Comparison of ENCODE assay signal across 1 cellular context in the genomic region with DNA sequence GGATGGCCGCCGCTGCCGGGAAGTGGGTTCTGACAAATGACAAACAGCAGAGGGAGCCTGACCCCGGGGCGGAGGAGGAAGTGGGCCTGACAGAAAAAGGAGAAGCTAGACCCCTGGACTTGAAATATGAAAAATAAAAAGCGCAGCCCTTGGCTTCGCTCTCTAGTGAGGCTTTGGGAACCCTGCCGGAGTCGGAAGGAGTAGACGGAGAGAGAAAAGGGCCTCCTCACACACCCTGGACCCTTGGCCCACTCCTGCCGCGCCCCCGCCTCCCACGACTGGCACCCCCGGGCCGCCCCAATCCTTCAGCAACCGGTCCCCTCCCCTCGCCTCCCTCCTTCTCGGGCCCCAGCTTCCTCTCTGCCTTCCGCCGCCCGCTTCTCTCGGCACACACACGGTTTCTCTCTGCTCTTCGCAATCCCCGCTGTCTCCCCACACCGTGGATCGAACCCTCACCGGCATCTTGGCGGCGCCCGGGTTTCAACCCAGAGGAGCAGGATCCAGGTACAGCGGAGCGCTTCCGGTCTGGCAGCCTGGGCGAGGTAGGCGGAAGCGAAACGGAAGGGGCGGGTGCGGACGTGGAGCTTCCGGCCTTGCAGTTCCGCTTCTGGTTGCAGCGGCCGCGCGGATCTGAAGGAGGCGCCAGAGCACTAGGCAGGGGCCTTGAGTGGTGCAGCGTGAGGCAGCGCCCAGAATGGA.
TF ChIP-seq lines count a peak whose summit lies in the region.

A gene (minus strand): TSS at position 539 of the 699 bp plus-strand sequence. CDS start 77 bp downstream, at position 462.

TF ChIP-seq in K562, 482 proteins besides CTCF, POLR2A, EP300 and RAD21 (continued from another document and continues in another):
- TF ChIP-seq, protein P1, sequence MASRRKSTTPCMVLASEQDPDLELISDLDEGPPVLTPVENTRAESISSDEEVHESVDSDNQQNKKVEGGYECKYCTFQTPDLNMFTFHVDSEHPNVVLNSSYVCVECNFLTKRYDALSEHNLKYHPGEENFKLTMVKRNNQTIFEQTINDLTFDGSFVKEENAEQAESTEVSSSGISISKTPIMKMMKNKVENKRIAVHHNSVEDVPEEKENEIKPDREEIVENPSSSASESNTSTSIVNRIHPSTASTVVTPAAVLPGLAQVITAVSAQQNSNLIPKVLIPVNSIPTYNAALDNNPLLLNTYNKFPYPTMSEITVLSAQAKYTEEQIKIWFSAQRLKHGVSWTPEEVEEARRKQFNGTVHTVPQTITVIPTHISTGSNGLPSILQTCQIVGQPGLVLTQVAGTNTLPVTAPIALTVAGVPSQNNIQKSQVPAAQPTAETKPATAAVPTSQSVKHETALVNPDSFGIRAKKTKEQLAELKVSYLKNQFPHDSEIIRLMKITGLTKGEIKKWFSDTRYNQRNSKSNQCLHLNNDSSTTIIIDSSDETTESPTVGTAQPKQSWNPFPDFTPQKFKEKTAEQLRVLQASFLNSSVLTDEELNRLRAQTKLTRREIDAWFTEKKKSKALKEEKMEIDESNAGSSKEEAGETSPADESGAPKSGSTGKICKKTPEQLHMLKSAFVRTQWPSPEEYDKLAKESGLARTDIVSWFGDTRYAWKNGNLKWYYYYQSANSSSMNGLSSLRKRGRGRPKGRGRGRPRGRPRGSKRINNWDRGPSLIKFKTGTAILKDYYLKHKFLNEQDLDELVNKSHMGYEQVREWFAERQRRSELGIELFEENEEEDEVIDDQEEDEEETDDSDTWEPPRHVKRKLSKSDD (conservative IDR thresholded peaks at IDR 0.05; ENCODE audit: low read length), result 0 out of 2 replicates have a peak, but pooled peaks have one; percentile 53
- TF ChIP-seq XRCC4 (IDR thresholded peaks at IDR 0.05; ENCODE audit: extremely low read depth, insufficient read depth, insufficient read length) (no peak), TBL1XR1 (IDR thresholded peaks at IDR 0.05; ENCODE audit: low read length in 2 of 2) (peak in 1 of 2 experiments; percentile 61; a peak in 1 of 4 replicates), PPARD (CRISPR knock-in tag; IDR thresholded peaks at IDR 0.05) (no peak), HDGF (IDR thresholded peaks at IDR 0.05) (no peak), ZNF124 (CRISPR knock-in tag; IDR thresholded peaks at IDR 0.05) (no peak), POLR2G (IDR thresholded peaks at IDR 0.05; ENCODE audit: low read depth, low read length) (peak; percentile 97), CBX2 (IDR thresholded peaks at IDR 0.05; ENCODE audit: insufficient read depth, low read length, poor library complexity, severe bottlenecking) (no peak), ZNF431 (CRISPR knock-in tag; IDR thresholded peaks at IDR 0.05) (0 out of 2 replicates have a peak, but pooled peaks have one; percentile 23), PHF8 (IDR thresholded peaks at IDR 0.05; ENCODE audit: borderline replicate concordance, low read length) (peak; percentile 89; the same call in 1 of the 2 replicates), NCOR1 (IDR thresholded peaks at IDR 0.05) (no peak), EP400 (IDR thresholded peaks at IDR 0.05) (peak; percentile 97), SMARCA5 (IDR thresholded peaks at IDR 0.05) (no peak), SAFB (IDR thresholded peaks at IDR 0.05; ENCODE audit: borderline replicate concordance, low read depth, low read length) (no peak), ZNF57 (CRISPR knock-in tag; IDR thresholded peaks at IDR 0.05) (no peak), ZNF589 (CRISPR knock-in tag; IDR thresholded peaks at IDR 0.05; ENCODE audit: low read depth) (no peak), MTF1 (CRISPR knock-in tag; IDR thresholded peaks at IDR 0.05; ENCODE audit: borderline replicate concordance) (no peak), TCF7 (IDR thresholded peaks at IDR 0.05; ENCODE audit: borderline replicate concordance) (no peak; the same call in 1 of the 2 replicates), ZNF436 (CRISPR knock-in tag; IDR thresholded peaks at IDR 0.05) (no peak), ZNF717 (CRISPR knock-in tag; IDR thresholded peaks at IDR 0.05) (no peak), SRSF3 (IDR thresholded peaks at IDR 0.05; ENCODE audit: insufficient read depth, low read length) (no peak), SETDB1 (IDR thresholded peaks at IDR 0.05; ENCODE audit: low read length) (no peak), DDX20 (tag; IDR thresholded peaks at IDR 0.05; ENCODE audit: low read depth) (no peak), TAF7 (tag; IDR thresholded peaks at IDR 0.05) (peak; percentile 73), PTTG1 (tag; IDR thresholded peaks at IDR 0.05; ENCODE audit: low read depth) (no peak), L3MBTL2 (IDR thresholded peaks at IDR 0.05) (no peak), BRF1 (IDR thresholded peaks at IDR 0.05; ENCODE audit: borderline replicate concordance, extremely low read depth, insufficient read length) (no peak), KAT7 (CRISPR knock-in tag; IDR thresholded peaks at IDR 0.05; ENCODE audit: borderline replicate concordance) (0 out of 2 replicates have a peak, but pooled peaks have one; percentile 27), SNRNP70 (optimal IDR thresholded peaks at IDR 0.05; ENCODE audit: low read depth, low read length) (no peak), EGR1 (conservative IDR thresholded peaks at IDR 0.05) (peak; percentile 99), TRIM28 (IDR thresholded peaks at IDR 0.05) (no peak), ZNF140 (CRISPR knock-in tag; IDR thresholded peaks at IDR 0.05) (no peak), HMGN3 (IDR thresholded peaks at IDR 0.05; ENCODE audit: borderline replicate concordance, extremely low read depth, insufficient read length, low read depth, low read length) (no peak), KAT2B (IDR thresholded peaks at IDR 0.05; ENCODE audit: low read depth, low read length) (no peak), NFE2 (IDR thresholded peaks at IDR 0.05; ENCODE audit: low read depth) (no peak), RB1 (IDR thresholded peaks at IDR 0.05; ENCODE audit: low read depth) (peak; percentile 87), RBM22 (IDR thresholded peaks at IDR 0.05; ENCODE audit: low read depth, low read length, poor library complexity, severe bottlenecking) (peak; percentile 72), ZNF354B (CRISPR knock-in tag; IDR thresholded peaks at IDR 0.05) (no peak), FOXJ3 (CRISPR knock-in tag; IDR thresholded peaks at IDR 0.05) (no peak), POU5F1 (IDR thresholded peaks at IDR 0.05; ENCODE audit: borderline replicate concordance, low read depth, low read length, partially characterized antibody) (no peak), POLR3A (IDR thresholded peaks at IDR 0.05; ENCODE audit: borderline replicate concordance, extremely low read depth, insufficient read depth, insufficient read length) (no peak), KDM2B (CRISPR knock-in tag; IDR thresholded peaks at IDR 0.05) (no peak)
- TF ChIP-seq, protein P2, sequence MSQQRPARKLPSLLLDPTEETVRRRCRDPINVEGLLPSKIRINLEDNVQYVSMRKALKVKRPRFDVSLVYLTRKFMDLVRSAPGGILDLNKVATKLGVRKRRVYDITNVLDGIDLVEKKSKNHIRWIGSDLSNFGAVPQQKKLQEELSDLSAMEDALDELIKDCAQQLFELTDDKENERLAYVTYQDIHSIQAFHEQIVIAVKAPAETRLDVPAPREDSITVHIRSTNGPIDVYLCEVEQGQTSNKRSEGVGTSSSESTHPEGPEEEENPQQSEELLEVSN (IDR thresholded peaks at IDR 0.05; ENCODE audit: borderline replicate concordance in 1 of 2, extremely low read depth in 1 of 2, insufficient read depth in 1 of 2, insufficient read length in 1 of 2, low read depth in 1 of 2, low read length in 1 of 2, poor library complexity in 1 of 2, severe bottlenecking in 1 of 2), result peak in 1 of 2 experiments; percentile 16
- TF ChIP-seq, protein P3, sequence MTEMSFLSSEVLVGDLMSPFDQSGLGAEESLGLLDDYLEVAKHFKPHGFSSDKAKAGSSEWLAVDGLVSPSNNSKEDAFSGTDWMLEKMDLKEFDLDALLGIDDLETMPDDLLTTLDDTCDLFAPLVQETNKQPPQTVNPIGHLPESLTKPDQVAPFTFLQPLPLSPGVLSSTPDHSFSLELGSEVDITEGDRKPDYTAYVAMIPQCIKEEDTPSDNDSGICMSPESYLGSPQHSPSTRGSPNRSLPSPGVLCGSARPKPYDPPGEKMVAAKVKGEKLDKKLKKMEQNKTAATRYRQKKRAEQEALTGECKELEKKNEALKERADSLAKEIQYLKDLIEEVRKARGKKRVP (CRISPR knock-in tag; IDR thresholded peaks at IDR 0.05), result no peak
- TF ChIP-seq, protein P4, sequence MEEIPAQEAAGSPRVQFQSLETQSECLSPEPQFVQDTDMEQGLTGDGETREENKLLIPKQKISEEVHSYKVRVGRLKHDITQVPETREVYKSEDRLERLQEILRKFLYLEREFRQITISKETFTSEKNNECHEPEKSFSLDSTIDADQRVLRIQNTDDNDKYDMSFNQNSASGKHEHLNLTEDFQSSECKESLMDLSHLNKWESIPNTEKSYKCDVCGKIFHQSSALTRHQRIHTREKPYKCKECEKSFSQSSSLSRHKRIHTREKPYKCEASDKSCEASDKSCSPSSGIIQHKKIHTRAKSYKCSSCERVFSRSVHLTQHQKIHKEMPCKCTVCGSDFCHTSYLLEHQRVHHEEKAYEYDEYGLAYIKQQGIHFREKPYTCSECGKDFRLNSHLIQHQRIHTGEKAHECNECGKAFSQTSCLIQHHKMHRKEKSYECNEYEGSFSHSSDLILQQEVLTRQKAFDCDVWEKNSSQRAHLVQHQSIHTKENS (CRISPR knock-in tag; IDR thresholded peaks at IDR 0.05), result no peak
- TF ChIP-seq, protein P5, sequence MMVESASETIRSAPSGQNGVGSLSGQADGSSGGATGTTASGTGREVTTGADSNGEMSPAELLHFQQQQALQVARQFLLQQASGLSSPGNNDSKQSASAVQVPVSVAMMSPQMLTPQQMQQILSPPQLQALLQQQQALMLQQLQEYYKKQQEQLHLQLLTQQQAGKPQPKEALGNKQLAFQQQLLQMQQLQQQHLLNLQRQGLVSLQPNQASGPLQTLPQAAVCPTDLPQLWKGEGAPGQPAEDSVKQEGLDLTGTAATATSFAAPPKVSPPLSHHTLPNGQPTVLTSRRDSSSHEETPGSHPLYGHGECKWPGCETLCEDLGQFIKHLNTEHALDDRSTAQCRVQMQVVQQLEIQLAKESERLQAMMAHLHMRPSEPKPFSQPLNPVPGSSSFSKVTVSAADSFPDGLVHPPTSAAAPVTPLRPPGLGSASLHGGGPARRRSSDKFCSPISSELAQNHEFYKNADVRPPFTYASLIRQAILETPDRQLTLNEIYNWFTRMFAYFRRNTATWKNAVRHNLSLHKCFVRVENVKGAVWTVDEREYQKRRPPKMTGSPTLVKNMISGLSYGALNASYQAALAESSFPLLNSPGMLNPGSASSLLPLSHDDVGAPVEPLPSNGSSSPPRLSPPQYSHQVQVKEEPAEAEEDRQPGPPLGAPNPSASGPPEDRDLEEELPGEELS (CRISPR knock-in tag; IDR thresholded peaks at IDR 0.05; ENCODE audit: borderline replicate concordance), result peak; percentile 87; the same call in 1 of the 2 replicates
- TF ChIP-seq, protein P6, sequence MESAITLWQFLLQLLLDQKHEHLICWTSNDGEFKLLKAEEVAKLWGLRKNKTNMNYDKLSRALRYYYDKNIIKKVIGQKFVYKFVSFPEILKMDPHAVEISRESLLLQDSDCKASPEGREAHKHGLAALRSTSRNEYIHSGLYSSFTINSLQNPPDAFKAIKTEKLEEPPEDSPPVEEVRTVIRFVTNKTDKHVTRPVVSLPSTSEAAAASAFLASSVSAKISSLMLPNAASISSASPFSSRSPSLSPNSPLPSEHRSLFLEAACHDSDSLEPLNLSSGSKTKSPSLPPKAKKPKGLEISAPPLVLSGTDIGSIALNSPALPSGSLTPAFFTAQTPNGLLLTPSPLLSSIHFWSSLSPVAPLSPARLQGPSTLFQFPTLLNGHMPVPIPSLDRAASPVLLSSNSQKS (CRISPR knock-in tag; IDR thresholded peaks at IDR 0.05), result no peak
- TF ChIP-seq, protein P7, sequence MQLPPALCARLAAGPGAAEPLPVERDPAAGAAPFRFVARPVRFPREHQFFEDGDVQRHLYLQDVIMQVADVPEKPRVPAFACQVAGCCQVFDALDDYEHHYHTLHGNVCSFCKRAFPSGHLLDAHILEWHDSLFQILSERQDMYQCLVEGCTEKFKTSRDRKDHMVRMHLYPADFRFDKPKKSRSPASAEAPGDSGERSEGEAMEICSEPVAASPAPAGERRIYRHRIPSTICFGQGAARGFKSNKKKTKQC (CRISPR knock-in tag; IDR thresholded peaks at IDR 0.05), result no peak; the same call in 1 of the 2 replicates
- TF ChIP-seq, protein P8, sequence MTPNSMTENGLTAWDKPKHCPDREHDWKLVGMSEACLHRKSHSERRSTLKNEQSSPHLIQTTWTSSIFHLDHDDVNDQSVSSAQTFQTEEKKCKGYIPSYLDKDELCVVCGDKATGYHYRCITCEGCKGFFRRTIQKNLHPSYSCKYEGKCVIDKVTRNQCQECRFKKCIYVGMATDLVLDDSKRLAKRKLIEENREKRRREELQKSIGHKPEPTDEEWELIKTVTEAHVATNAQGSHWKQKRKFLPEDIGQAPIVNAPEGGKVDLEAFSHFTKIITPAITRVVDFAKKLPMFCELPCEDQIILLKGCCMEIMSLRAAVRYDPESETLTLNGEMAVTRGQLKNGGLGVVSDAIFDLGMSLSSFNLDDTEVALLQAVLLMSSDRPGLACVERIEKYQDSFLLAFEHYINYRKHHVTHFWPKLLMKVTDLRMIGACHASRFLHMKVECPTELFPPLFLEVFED (CRISPR knock-in tag; conservative IDR thresholded peaks at IDR 0.05), result no peak; the same call in 1 of the 2 replicates
- TF ChIP-seq, protein P9, sequence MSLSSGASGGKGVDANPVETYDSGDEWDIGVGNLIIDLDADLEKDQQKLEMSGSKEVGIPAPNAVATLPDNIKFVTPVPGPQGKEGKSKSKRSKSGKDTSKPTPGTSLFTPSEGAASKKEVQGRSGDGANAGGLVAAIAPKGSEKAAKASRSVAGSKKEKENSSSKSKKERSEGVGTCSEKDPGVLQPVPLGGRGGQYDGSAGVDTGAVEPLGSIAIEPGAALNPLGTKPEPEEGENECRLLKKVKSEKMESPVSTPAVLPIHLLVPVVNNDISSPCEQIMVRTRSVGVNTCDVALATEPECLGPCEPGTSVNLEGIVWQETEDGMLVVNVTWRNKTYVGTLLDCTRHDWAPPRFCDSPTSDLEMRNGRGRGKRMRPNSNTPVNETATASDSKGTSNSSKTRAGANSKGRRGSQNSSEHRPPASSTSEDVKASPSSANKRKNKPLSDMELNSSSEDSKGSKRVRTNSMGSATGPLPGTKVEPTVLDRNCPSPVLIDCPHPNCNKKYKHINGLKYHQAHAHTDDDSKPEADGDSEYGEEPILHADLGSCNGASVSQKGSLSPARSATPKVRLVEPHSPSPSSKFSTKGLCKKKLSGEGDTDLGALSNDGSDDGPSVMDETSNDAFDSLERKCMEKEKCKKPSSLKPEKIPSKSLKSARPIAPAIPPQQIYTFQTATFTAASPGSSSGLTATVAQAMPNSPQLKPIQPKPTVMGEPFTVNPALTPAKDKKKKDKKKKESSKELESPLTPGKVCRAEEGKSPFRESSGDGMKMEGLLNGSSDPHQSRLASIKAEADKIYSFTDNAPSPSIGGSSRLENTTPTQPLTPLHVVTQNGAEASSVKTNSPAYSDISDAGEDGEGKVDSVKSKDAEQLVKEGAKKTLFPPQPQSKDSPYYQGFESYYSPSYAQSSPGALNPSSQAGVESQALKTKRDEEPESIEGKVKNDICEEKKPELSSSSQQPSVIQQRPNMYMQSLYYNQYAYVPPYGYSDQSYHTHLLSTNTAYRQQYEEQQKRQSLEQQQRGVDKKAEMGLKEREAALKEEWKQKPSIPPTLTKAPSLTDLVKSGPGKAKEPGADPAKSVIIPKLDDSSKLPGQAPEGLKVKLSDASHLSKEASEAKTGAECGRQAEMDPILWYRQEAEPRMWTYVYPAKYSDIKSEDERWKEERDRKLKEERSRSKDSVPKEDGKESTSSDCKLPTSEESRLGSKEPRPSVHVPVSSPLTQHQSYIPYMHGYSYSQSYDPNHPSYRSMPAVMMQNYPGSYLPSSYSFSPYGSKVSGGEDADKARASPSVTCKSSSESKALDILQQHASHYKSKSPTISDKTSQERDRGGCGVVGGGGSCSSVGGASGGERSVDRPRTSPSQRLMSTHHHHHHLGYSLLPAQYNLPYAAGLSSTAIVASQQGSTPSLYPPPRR (CRISPR knock-in tag; IDR thresholded peaks at IDR 0.05; ENCODE audit: borderline replicate concordance), result peak; percentile 82; the same call in 1 of the 2 replicates
